ENCODE assay signal across 8 cellular contexts in the genomic region with DNA sequence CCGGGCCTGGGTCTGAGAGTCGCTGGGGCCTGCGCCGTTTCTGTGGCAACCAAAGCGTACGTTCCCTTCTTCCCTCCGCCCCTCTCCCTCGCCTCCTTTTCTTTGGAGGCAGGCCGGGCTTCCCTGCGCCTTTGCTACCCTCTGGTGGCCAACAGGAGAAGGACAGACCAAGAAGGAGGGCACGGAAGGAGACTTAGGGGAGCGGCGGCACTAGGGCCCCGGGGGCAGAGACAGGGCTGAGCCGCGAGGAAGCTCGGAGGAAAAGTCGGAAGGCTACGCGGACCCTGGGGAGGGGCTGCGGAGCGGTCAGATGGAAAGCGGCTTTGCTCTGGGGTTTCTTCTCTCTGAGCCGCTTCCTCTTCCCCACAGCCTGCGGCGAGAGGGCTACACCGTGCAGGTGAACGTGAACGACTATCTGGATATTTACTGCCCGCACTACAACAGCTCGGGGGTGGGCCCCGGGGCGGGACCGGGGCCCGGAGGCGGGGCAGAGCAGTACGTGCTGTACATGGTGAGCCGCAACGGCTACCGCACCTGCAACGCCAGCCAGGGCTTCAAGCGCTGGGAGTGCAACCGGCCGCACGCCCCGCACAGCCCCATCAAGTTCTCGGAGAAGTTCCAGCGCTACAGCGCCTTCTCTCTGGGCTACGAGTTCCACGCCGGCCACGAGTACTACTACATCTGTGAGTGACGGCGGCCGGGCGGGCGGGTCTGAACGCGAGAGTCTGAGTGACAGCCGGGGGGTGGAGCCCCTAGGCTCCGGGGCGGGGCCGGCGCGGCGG. TPM values are rescaled to one million over a fixed set of nuclear protein-coding genes. Genes with fewer than 3 reads are reported as not detected.
DNase-seq lines count a peak whose midpoint lies in the region; ATAC-seq and TF ChIP-seq lines count a peak whose summit lies in the region.

No MANE protein-coding gene starts in this region.

- H2AFZ ChIP-seq in PC-3 (ENCODE audit: low read length): peak overlapping the region; percentile 96

- POLR2A ChIA-PET in PC-3 (lab: Charles Lee; ENCODE audit: unreplicated experiment): interaction anchor here (0.6 to 0.7 kb wide), 3 partner anchors 33 to 237 kb away, joined by 5 to 27 read pairs (median 14); partner anchors contain the start of gene ADAM15

- CTCF ChIA-PET in PC-3 (lab: Charles Lee): interaction anchor here (0.5 to 1.8 kb wide), 25 partner anchors 12 to 731 kb away, joined by 3 to 41 read pairs (median 4); partner anchors contain the start of genes ADAM15, EFNA4, FLAD1 and KRTCAP2

- intact Hi-C loops in PC-3 (cut with micrococcal nuclease): loop anchor here (1.0 to 2.0 kb wide), 5 partner anchors 22 to 416 kb away; partner anchors contain the start of genes EFNA4 and ZBTB7B

- no peaks in the 10 kb centered on the region for H4K20me1 ChIP-seq in PC-3 (ENCODE audit: low read length)

- ATAC-seq in GM21723 (IDR thresholded peaks at IDR 0.05; ENCODE audit: unreplicated experiment) (peak; percentile 76), PC-3 (peak; percentile 75), esophagus mucosa (peak; percentile 73)

- H3K27me3 Mint-ChIP-seq in activated T-cell treated with anti-CD3 and anti-CD28 coated beads, Interleukin-2, amount 50 U/mL, for 24 hours: peaks cover 37% of the 10 kb centered on the region

- BruUV-seq in PC-3 (replicated peaks; lab: Mats Ljungman, UMichigan): TSS peak; percentile 84

- H3K79me2 ChIP-seq in PC-3 (ENCODE audit: low read length): no peaks in the 10 kb centered on the region

- H3K27ac Mint-ChIP-seq in activated T-cell treated with anti-CD3 and anti-CD28 coated beads, Interleukin-2, amount 50 U/mL, for 24 hours: peak overlapping the region; percentile 98

- H3K4me3 Mint-ChIP-seq in activated T-cell treated with anti-CD3 and anti-CD28 coated beads, Interleukin-2, amount 50 U/mL, for 24 hours: peak overlapping the region; percentile 92

- H3K4me2 ChIP-seq in PC-3 (ENCODE audit: low read length): peak overlapping the region; percentile 99

- no peaks in the 10 kb centered on the region for H3K36me3 ChIP-seq in PC-3 (ENCODE audit: low read depth, low read length)
- no peaks in the 10 kb centered on the region for H3K36me3 ChIP-seq in muscle layer of colon (ENCODE audit: insufficient read depth, low read length)

- TF ChIP-seq CTCF in PC-3 (conservative IDR thresholded peaks at IDR 0.05; ENCODE audit: low read depth, low read length): peak; percentile 92

- H3K9ac ChIP-seq in PC-3 (ENCODE audit: low read length) (peak overlapping the region; percentile 77), muscle layer of colon (ENCODE audit: low read length) (no peak overlapping the region)

- H3K4me1 ChIP-seq in PC-3 (ENCODE audit: insufficient read depth, low read length): peaks cover 60% of the 10 kb centered on the region
- H3K4me1 ChIP-seq in muscle layer of colon (ENCODE audit: insufficient read depth, low read length): peaks cover 37% of the 10 kb centered on the region

- H3K9me3 Mint-ChIP-seq in activated T-cell treated with anti-CD3 and anti-CD28 coated beads, Interleukin-2, amount 50 U/mL, for 24 hours: no peaks in the 10 kb centered on the region

- H3K27me3 ChIP-seq in PC-3 (ENCODE audit: low read length) (peaks cover 33% of the 10 kb centered on the region), muscle layer of colon (ENCODE audit: control insufficient read depth in 1 of 2, insufficient read depth in 2 of 2, low read length in 2 of 2) (peaks cover 44 to 45% of the 10 kb centered on the region in 2 donors)

- H3K9me2 ChIP-seq in PC-3 (replicated peaks; ENCODE audit: low read length): no peaks in the 10 kb centered on the region

- peak; percentile 95 for DNase-seq in DMS79 (lab: John Stamatoyannopoulos, UW)
- DNase-seq in KBM-7: peak; percentile 98
- peak; percentile 97 for DNase-seq in PC-3
- peak; percentile 96 for DNase-seq in activated T-cell treated with anti-CD3 and anti-CD28 coated beads, Interleukin-2, amount 50 U/mL, for 24 hours
- peak; percentile 76 to 78 for DNase-seq in stimulated activated CD8-positive, alpha-beta memory T cell treated with anti-CD3 and anti-CD28 coated beads, Interleukin-7, amount 100 ng/mL, for 1 hour (ENCODE audit: low read depth in 2 of 2)

- peaks cover 41% of the 10 kb centered on the region for H3K4me1 Mint-ChIP-seq in activated T-cell treated with anti-CD3 and anti-CD28 coated beads, Interleukin-2, amount 50 U/mL, for 24 hours (ENCODE audit: low read depth)

- H3K36me3 Mint-ChIP-seq in activated T-cell treated with anti-CD3 and anti-CD28 coated beads, Interleukin-2, amount 50 U/mL, for 24 hours (ENCODE audit: low read depth): peaks cover 2% of the 10 kb centered on the region

- H3K9me3 ChIP-seq in PC-3 (ENCODE audit: low read length): no peaks in the 10 kb centered on the region
- no peaks in the 10 kb centered on the region for H3K9me3 ChIP-seq in muscle layer of colon (ENCODE audit: low read length)

- H3F3A ChIP-seq in PC-3 (ENCODE audit: low read length, unreplicated experiment): no peaks in the 10 kb centered on the region

- in situ Hi-C loops in KBM-7 (cut with MboI; ENCODE audit: low pct_unique_long_range_greater_than_20kb, low sequenced_read_pairs): loop anchor here (10.0 kb wide), 1 partner anchor 80 kb away; no protein-coding TSS in a partner anchor

- peak overlapping the region; percentile 73 for H3K4me3 ChIP-seq in PC-3 (ENCODE audit: low read length)
- H3K4me3 ChIP-seq in muscle layer of colon (ENCODE audit: low read depth in 1 of 2, low read length in 2 of 2): peak overlapping the region; percentile 77 to 94

- H3K27ac ChIP-seq in PC-3 (ENCODE audit: low read length): peak overlapping the region; percentile 83
- H3K27ac ChIP-seq in muscle layer of colon (ENCODE audit: low read depth, low read length): peak overlapping the region; percentile 75

RNA-seq across cellular contexts. Expression of gene EFNA3, which starts 6.3 kb away (rescaled TPM):
- total RNA-seq in PC-3 (2014; rRNA removed) (16.2 and 23.5 TPM in 2 replicates), esophagus mucosa (20.6 TPM)

RNA-seq across cellular contexts. Expression of gene EFNA4, which starts 21.4 kb away (rescaled TPM):
- total RNA-seq in PC-3 (2014; rRNA removed): 36.7 and 37.4 TPM in 2 replicates
- total RNA-seq in esophagus mucosa: 12.1 TPM

RNA-seq across cellular contexts. Expression of gene ADAM15, which starts 33.8 kb away (rescaled TPM):
- total RNA-seq in PC-3 (2014; rRNA removed) (334 and 384 TPM in 2 replicates), esophagus mucosa (167 TPM)

RNA-seq across cellular contexts. Expression of gene EFNA1, which starts 42.8 kb away (rescaled TPM):
- 29.4 and 49.9 TPM in 2 replicates for total RNA-seq in PC-3 (2014; rRNA removed)
- 40.9 TPM for total RNA-seq in esophagus mucosa

RNA-seq across cellular contexts. Expression of gene SLC50A1, which starts 50.7 kb away (rescaled TPM):
- total RNA-seq in PC-3 (2014; rRNA removed): 59.2 and 75.2 TPM in 2 replicates
- total RNA-seq in esophagus mucosa: 42.9 TPM

Comparison
In these comparisons a context has a peak if more than half of its experiments do, and no peak if none do; other contexts are left out.
1. Peak in every context shown above with its lines: DNase-seq, ATAC-seq, H3K4me3 ChIP-seq and H3K27ac ChIP-seq.